In the genomic region with DNA sequence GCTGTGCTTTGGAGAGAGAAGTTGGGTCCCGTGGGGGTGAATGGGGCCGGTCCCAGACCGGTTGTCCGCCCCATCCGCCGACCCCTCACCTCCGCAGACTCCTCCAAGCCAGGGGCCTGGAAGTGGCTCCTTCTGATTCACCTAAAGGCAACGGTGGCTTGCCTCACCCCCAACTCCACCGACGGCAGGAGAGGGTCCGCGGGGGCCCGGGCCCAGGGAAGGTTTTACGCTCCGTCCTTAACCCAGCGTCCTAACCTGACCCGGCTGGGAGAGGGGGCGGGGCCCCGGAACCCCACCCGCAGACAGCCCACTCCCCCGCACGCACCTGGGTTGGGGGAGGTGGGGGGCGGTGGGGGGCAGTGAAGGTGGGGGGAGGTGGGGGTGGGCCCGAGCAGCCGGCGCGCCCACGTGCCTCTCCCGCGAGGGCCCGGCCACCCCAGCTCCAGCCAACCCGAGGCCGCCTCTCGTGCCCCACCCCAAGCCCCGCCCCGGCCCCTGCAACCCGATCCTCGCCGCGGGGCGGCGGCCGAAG, we compare ENCODE assay signal across 1 cellular context.
TF ChIP-seq lines count a peak whose summit lies in the region.

No MANE protein-coding gene starts in this region.

TF ChIP-seq in GM12878, 131 proteins besides CTCF, POLR2A, EP300 and RAD21:
- TF ChIP-seq NR2C1 (IDR thresholded peaks at IDR 0.05) (no peak), EGR1 (IDR thresholded peaks at IDR 0.05; ENCODE audit: borderline replicate concordance in 1 of 2, low read depth in 2 of 2, low read length in 2 of 2) (0 out of 3 replicates have a peak, but pooled peaks of 1 of the 2 experiments have one; percentile 7), MXI1 (IDR thresholded peaks at IDR 0.05; ENCODE audit: low read depth, low read length) (no peak), NR2F1 (conservative IDR thresholded peaks at IDR 0.05) (0 out of 2 replicates have a peak, but pooled peaks have one; percentile 1)
TF ChIP-seq in GM12878: peak in this region for 2.
